Comparison of ENCODE assay signal across 8 cellular contexts in the genomic region with DNA sequence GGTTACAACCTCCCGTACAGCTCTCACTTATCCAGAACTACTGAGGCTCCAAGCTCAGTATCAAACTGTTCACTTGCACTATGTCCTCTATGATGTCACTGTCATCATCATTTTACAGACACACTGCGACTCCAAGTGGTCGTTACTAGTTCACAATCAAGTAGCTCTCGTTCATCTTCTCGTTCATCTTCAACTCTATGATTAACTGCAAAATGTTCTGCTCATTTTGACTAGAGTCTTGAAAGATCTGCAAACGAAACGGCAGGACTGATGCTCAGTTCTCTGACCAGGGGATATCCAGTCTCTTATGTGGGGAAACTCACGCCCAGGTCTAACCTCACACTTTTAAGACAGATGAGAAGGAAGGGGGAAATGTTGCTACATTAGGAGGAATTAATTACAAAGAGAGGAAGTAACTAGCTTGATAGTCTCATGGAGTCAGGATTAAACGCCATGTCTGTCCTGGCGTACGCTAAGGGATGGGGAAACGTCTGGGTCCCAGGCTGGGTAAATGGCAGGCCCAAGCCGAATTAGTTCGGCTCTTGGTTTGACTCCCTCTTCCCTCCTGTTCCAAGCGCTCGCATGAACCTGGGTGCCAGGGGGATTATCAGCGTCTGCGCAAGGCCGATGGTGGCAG. TPM values are rescaled to one million over a fixed set of nuclear protein-coding genes. Genes with fewer than 3 reads are reported as not detected.
DNase-seq lines count a peak whose midpoint lies in the region; ATAC-seq and TF ChIP-seq lines count a peak whose summit lies in the region.

No MANE protein-coding gene starts in this region.

- intact Hi-C loops in PC-3 (cut with micrococcal nuclease) = loop anchor here (1.0 to 5.0 kb wide), 2 partner anchors 143 to 326 kb away; partner anchors contain the start of gene ZC3H8
- intact Hi-C loops in upper lobe of right lung (cut with DNase I) = loop anchor here (5.0 kb wide), 1 partner anchor 96 kb away; no protein-coding TSS in a partner anchor

- peak overlapping the region; percentile 93 for H3K9ac ChIP-seq in PC-3 (ENCODE audit: low read length)

- H3K4me2 ChIP-seq in PC-3 (ENCODE audit: low read length) = peak overlapping the region; percentile 92

- no peaks in the 10 kb centered on the region for H3K27me3 Mint-ChIP-seq in chondrocyte (ENCODE audit: low read depth)

- POLR2A ChIA-PET in PC-3 (lab: Charles Lee; ENCODE audit: unreplicated experiment) = no interaction called here

- peak overlapping the region; percentile 99 for H3K27ac Mint-ChIP-seq in chondrocyte (ENCODE audit: unreplicated experiment)

- H2AFZ ChIP-seq in PC-3 (ENCODE audit: low read length) = peak overlapping the region; percentile 94

- no peaks in the 10 kb centered on the region for H3K9me3 Mint-ChIP-seq in chondrocyte (ENCODE audit: low read depth)

- H3K36me3 Mint-ChIP-seq in chondrocyte (ENCODE audit: low read depth) = peaks cover 6% of the 10 kb centered on the region

- peak; percentile 2 to 21 for DNase-seq in NCI-H526 (lab: John Stamatoyannopoulos, UW)
- DNase-seq in NCI-H526 treated with DMSO at 0.1 percent for 48 hours (lab: John Stamatoyannopoulos, UW) = no peak
- peak; percentile 32 for DNase-seq in PC-3
- no peak for DNase-seq in chondrocyte (ENCODE audit: low spot score)
- peak; percentile 52 for DNase-seq in medulla oblongata (ENCODE audit: extremely low spot score)
- DNase-seq in upper lobe of right lung = no peak
- no peak for DNase-seq in germinal center (ENCODE audit: low spot score)

- H3K4me1 ChIP-seq in PC-3 (ENCODE audit: insufficient read depth, low read length) (peaks cover 38% of the 10 kb centered on the region), upper lobe of right lung (peaks cover 10% of the 10 kb centered on the region)

- H3K9me3 ChIP-seq in PC-3 (ENCODE audit: low read length) (no peaks in the 10 kb centered on the region), upper lobe of right lung (no peaks in the 10 kb centered on the region)

- CTCF ChIA-PET in PC-3 (lab: Charles Lee) = interaction anchor here (0.5 kb wide), 1 partner anchor 101 kb away, joined by 16 read pairs; no protein-coding TSS in a partner anchor

- H3K79me2 ChIP-seq in PC-3 (ENCODE audit: low read length) = peaks cover 6% of the 10 kb centered on the region

- H3K36me3 ChIP-seq in PC-3 (ENCODE audit: low read depth, low read length) = no peaks in the 10 kb centered on the region
- H3K36me3 ChIP-seq in upper lobe of right lung = peaks cover under 1% of the 10 kb centered on the region

- H3K4me3 ChIP-seq in PC-3 (ENCODE audit: low read length) (peak overlapping the region; percentile 86), upper lobe of right lung (peak overlapping the region; percentile 72)

- peaks cover 42% of the 10 kb centered on the region for H3K4me1 Mint-ChIP-seq in chondrocyte (ENCODE audit: low read depth)

- H3K27me3 ChIP-seq in PC-3 (ENCODE audit: low read length) (no peaks in the 10 kb centered on the region), upper lobe of right lung (no peaks in the 10 kb centered on the region)

- no peaks in the 10 kb centered on the region for H4K20me1 ChIP-seq in PC-3 (ENCODE audit: low read length)

- TF ChIP-seq CTCF in PC-3 (conservative IDR thresholded peaks at IDR 0.05; ENCODE audit: low read depth, low read length) = 0 out of 2 replicates have a peak, but pooled peaks have one; percentile 12
- TF ChIP-seq CTCF in chondrocyte (IDR thresholded peaks at IDR 0.05) = no peak
- no peak for TF ChIP-seq CTCF in upper lobe of right lung (IDR thresholded peaks at IDR 0.05)

- H3K27ac ChIP-seq in PC-3 (ENCODE audit: low read length) = peak overlapping the region; percentile 95
- H3K27ac ChIP-seq in upper lobe of right lung = peak overlapping the region; percentile 92

- peaks cover 1% of the 10 kb centered on the region for H3F3A ChIP-seq in PC-3 (ENCODE audit: low read length, unreplicated experiment)

- BruUV-seq in PC-3 (replicated peaks; lab: Mats Ljungman, UMichigan) = TSS peak; percentile 75

- ATAC-seq in PC-3 (no peak), upper lobe of right lung (no peak), GM19328 (IDR thresholded peaks at IDR 0.05; ENCODE audit: unreplicated experiment) (no peak)

- H3K4me3 Mint-ChIP-seq in chondrocyte (ENCODE audit: unreplicated experiment) = peak overlapping the region; percentile 85

- H3K9me2 ChIP-seq in PC-3 (replicated peaks; ENCODE audit: low read length) = no peaks in the 10 kb centered on the region

RNA-seq across cellular contexts. Expression of gene CHCHD5, which starts 0.8 kb away (rescaled TPM):
- 25.4 and 27.9 TPM in 2 replicates for total RNA-seq in PC-3 (2014; rRNA removed)
- 16.9 to 22.7 TPM (median 22.4 TPM) in 3 replicates for total RNA-seq in chondrocyte
- 23.9 TPM for total RNA-seq in upper lobe of right lung

RNA-seq across cellular contexts. Expression of gene POLR1B, which starts 41.4 kb away (rescaled TPM):
- total RNA-seq in PC-3 (2014; rRNA removed) (31.6 and 31.7 TPM in 2 replicates), chondrocyte (12.1 to 17.7 TPM (median 15.0 TPM) in 3 replicates), upper lobe of right lung (22.1 TPM)

Comparison
In these comparisons a context has a peak if more than half of its experiments do, and no peak if none do; other contexts are left out.
1. DNase-seq: peak in NCI-H526 (2 of 2), PC-3 (single experiment) and medulla oblongata (single experiment); none in NCI-H526 treated with DMSO at 0.1 percent for 48 hours (single experiment), chondrocyte (single experiment), upper lobe of right lung (single experiment) and germinal center (single experiment).